Comparison of ENCODE assay signal across 12 cellular contexts in the genomic region with DNA sequence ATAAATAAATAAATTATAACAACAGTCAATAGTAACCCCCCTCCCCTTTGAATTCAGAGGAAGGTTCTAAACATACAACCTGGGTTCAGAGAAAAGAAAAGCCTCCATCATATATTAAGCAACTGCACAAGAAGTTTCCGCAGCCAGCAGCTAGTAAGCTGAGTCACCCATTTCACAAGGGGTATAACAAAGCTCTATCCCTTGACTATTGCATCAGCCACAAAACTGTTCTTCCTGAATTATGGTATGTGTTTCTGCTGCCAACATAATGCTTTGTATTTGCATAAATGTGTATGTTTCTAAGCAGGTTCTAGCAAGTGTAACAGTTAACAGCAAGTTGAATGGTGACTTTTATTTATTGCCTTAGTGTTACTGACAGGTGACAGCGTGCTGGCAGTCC. TPM values are rescaled to one million over a fixed set of nuclear protein-coding genes. Genes with fewer than 3 reads are reported as not detected.
A peak's percentile ranks its signal among the peaks of the same experiment; 100 is the strongest.
DNase-seq lines count a peak whose midpoint lies in the region; FAIRE-seq and TF ChIP-seq lines count a peak whose summit lies in the region.
"Had no signal": no experiment of that assay in that cellular context is flagged by ENCODE, and none has a peak within 500 bp of the region (broad histone marks: within the 10 kb centered on the region; RNA-seq: fewer than 3 reads in every experiment).

No MANE protein-coding gene starts in this region.

- peaks cover 1 to 5% (median 3%) of the 10 kb centered on the region in 3 donors for H3K27me3 Mint-ChIP-seq in immature natural killer cell (ENCODE audit: low read depth in 3 of 3)
- H3K27me3 Mint-ChIP-seq: B cell had no signal

- H2BK5ac ChIP-seq in trophoblast cell (ENCODE audit: low read depth, low read length, poor library complexity), result no peak overlapping the region

- H3K9me3 ChIP-seq in trophoblast cell (ENCODE audit: insufficient read depth, low read depth, low read length), result no peaks in the 10 kb centered on the region
- H3K9me3 ChIP-seq: heart right ventricle, prostate gland had no signal

- H3K4me3 ChIP-seq in choroid plexus epithelial cell (ENCODE audit: low read depth, low read length) (no peak overlapping the region), trophoblast cell (ENCODE audit: low read depth, low read length) (no peak overlapping the region)
- H3K4me3 ChIP-seq: heart right ventricle, prostate gland had no signal

- peak overlapping the region; percentile 62 for H4K8ac ChIP-seq in trophoblast cell (ENCODE audit: low read depth, low read length)

- H3K27me3 ChIP-seq in trophoblast cell (ENCODE audit: insufficient read depth, low read length), result no peaks in the 10 kb centered on the region

- H3K14ac ChIP-seq in trophoblast cell (ENCODE audit: low read length), result no peak overlapping the region

- no peak overlapping the region for H3K4me3 Mint-ChIP-seq in immature natural killer cell
- H3K4me3 Mint-ChIP-seq: activated T-helper 1 cell treated with anti-CD3 and anti-CD28 coated beads, Interleukin-12 subunit alpha, Interleukin-12 subunit beta, Interleukin-2, Interleukin-4 antibody, amounts not matched to agents 30 ng/mL and 10 ng/mL and 1 ng/mL, durations not matched to agents 14 hours and 24 hours and 36 hours; B cell had no signal

- peaks cover 0 to 2% of the 10 kb centered on the region in 2 donors for H3K4me1 Mint-ChIP-seq in immature natural killer cell
- H3K4me1 Mint-ChIP-seq: B cell had no signal

- H3K27ac ChIP-seq in trophoblast cell (ENCODE audit: low read depth, low read length), result no peak overlapping the region
- H3K27ac ChIP-seq: prostate gland had no signal

- H2BK12ac ChIP-seq in trophoblast cell (ENCODE audit: low read length), result no peak overlapping the region

- no peaks in the 10 kb centered on the region for H3K79me1 ChIP-seq in trophoblast cell (ENCODE audit: low read length)

- peak; percentile 1 for DNase-seq in NCI-H2227 treated with DMSO at 0.1 percent for 48 hours (lab: John Stamatoyannopoulos, UW)
- no peak for DNase-seq in NCI-H2227 (lab: John Stamatoyannopoulos, UW; ENCODE audit: unreplicated experiment)
- DNase-seq in NCI-H1048 (lab: John Stamatoyannopoulos, UW), result peak; percentile 42
- DNase-seq in choroid plexus epithelial cell (ENCODE audit: low read depth), result peak; percentile 96
- DNase-seq in trophoblast cell, result peak; percentile 81 to 93
- DNase-seq in NCI-H187 treated with DMSO at 0.1 percent for 48 hours (lab: John Stamatoyannopoulos, UW), result no peak
- no peak for DNase-seq in immature natural killer cell
- no peak for DNase-seq in RCC 7860 (ENCODE audit: low spot score)
- DNase-seq: heart right ventricle had no signal

- H3K9ac ChIP-seq in trophoblast cell (ENCODE audit: low read length), result no peak overlapping the region

- H3K9me3 Mint-ChIP-seq in immature natural killer cell, result no peaks in the 10 kb centered on the region
- H3K9me3 Mint-ChIP-seq: activated T-helper 1 cell treated with anti-CD3 and anti-CD28 coated beads, Interleukin-12 subunit alpha, Interleukin-12 subunit beta, Interleukin-2, Interleukin-4 antibody, amounts not matched to agents 30 ng/mL and 10 ng/mL and 1 ng/mL, durations not matched to agents 14 hours and 24 hours and 36 hours had no signal

- peaks cover 0 to 4% of the 10 kb centered on the region in 2 experiments for H3K4me1 ChIP-seq in trophoblast cell (ENCODE audit: control insufficient read depth in 1 of 2, insufficient read depth in 2 of 2, low read length in 2 of 2)
- H3K4me1 ChIP-seq: prostate gland had no signal

- no peak overlapping the region for H3K4ac ChIP-seq in trophoblast cell (ENCODE audit: low read depth, low read length)

- H4K91ac ChIP-seq in trophoblast cell (ENCODE audit: low read depth, low read length), result no peak overlapping the region

- peak overlapping the region; percentile 51 for H2BK120ac ChIP-seq in trophoblast cell (ENCODE audit: insufficient read depth, low read length, poor library complexity)

- no peak overlapping the region for H3K27ac Mint-ChIP-seq in immature natural killer cell
- H3K27ac Mint-ChIP-seq: activated T-helper 1 cell treated with anti-CD3 and anti-CD28 coated beads, Interleukin-12 subunit alpha, Interleukin-12 subunit beta, Interleukin-2, Interleukin-4 antibody, amounts not matched to agents 30 ng/mL and 10 ng/mL and 1 ng/mL, durations not matched to agents 14 hours and 24 hours and 36 hours; B cell had no signal

- H2AFZ ChIP-seq in trophoblast cell (ENCODE audit: insufficient read depth, low read length, poor library complexity), result no peak overlapping the region

- no peak overlapping the region for H4K12ac ChIP-seq in trophoblast cell (ENCODE audit: low read depth, low read length)

- no peaks in the 10 kb centered on the region for H3K79me2 ChIP-seq in trophoblast cell (ENCODE audit: control insufficient read depth, insufficient read depth, low read length, poor library complexity)

- no peaks in the 10 kb centered on the region for H3K36me3 ChIP-seq in trophoblast cell (ENCODE audit: control insufficient read depth in 1 of 2, insufficient read depth in 2 of 2, low read length in 2 of 2)
- H3K36me3 ChIP-seq: heart right ventricle, prostate gland had no signal

- WGBS in trophoblast cell (ENCODE audit: extremely low coverage, insufficient coverage, insufficient read length), result no CpG with 5 or more reads among the region's 2 CpGs

- H2AK5ac ChIP-seq in trophoblast cell (ENCODE audit: low read length), result no peak overlapping the region

- H3K18ac ChIP-seq in trophoblast cell (ENCODE audit: low read length), result no peak overlapping the region

- no peak for TF ChIP-seq CTCF in choroid plexus epithelial cell (conservative IDR thresholded peaks at IDR 0.05; ENCODE audit: low read depth, low read length)

- no peak for FAIRE-seq in RCC 7860 (lab: Jason Lieb, UNC)

- H3K23ac ChIP-seq in trophoblast cell (ENCODE audit: low read length), result no peak overlapping the region

- H3K36me3 Mint-ChIP-seq in immature natural killer cell, result no peaks in the 10 kb centered on the region

- H3K4me2 ChIP-seq in trophoblast cell (ENCODE audit: low read length), result no peak overlapping the region

RNA-seq across cellular contexts. Expression of a gene that starts 6.8 kb away (rescaled TPM):
- 8.2 and 8.3 TPM in 2 replicates for polyA plus RNA-seq in trophoblast cell (2013)
- polyA plus RNA-seq in immature natural killer cell, result 10 to 100 TPM in 2 of 3 donors, 1 to 10 TPM in 1; 9.7 to 23.1 (median 11.6) TPM

Comparison
In these comparisons a context has a peak if more than half of its experiments do, and no peak if none do; other contexts are left out.
1. DNase-seq: peak in NCI-H2227 treated with DMSO at 0.1 percent for 48 hours (single experiment), NCI-H1048 (single experiment), choroid plexus epithelial cell (single experiment) and trophoblast cell (2 of 2); none in NCI-H2227 (single experiment), NCI-H187 treated with DMSO at 0.1 percent for 48 hours (single experiment), immature natural killer cell (0 of 3) and RCC 7860 (single experiment).